In the genomic region with DNA sequence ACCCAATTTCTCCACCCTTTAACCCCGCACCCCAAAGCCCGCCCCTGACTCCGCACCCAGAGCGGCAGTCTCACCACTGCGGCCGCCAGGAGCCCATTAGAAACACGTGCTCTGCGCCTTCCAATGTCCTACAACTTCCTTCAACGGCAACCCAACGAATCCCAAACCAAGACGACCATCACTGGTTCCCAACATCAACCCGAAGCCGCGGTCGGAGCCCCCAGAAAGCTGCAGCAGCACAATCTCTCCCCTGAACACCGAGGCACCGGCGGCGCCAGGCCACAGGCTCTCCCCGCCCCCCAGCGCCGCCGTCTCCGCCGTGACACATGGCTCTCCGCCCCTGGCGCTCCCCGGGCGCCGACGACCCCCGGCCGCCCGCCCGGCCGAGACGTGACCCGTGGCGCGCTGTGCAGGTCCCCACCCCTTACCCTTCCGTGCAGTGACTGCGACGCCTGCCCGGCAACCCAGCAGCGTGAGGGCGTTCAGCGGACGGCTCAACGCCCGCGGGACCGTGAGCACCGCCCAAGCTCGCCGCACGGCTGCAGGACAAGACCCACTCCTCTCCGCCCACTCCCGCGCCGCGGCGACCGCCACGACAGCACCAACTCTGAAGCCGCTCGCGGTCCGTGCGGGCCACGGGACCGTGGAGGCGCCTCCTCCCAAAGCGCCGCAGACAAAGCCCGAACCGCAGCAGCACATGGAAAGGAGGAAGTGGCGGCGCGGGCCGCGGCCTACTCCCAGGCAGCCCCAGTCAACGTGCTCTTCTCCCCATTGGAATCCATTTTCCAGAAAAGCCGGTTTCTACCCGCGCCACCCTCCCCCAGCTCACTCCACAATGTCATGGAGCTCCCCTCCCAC, we compare ENCODE assay signal across 8 cellular contexts. TPM values are rescaled to one million over a fixed set of nuclear protein-coding genes. Genes with fewer than 3 reads are reported as not detected.
DNase-seq lines count a peak whose midpoint lies in the region; ATAC-seq, FAIRE-seq and TF ChIP-seq lines count a peak whose summit lies in the region.

No MANE protein-coding gene starts in this region.

- H3K4me1 ChIP-seq in colonic mucosa (peaks cover 14% of the 10 kb centered on the region), HepG2 (ENCODE audit: insufficient read depth, low read length) (peaks cover 46% of the 10 kb centered on the region)

- TF ChIP-seq CTCF in GM12865 (IDR thresholded peaks at IDR 0.05; ENCODE audit: insufficient read depth, low read depth, low read length, missing control alignments): no peak
- no peak for TF ChIP-seq CTCF in colonic mucosa (IDR thresholded peaks at IDR 0.05)
- TF ChIP-seq CTCF in HepG2 (CRISPR knock-in tag; IDR thresholded peaks at IDR 0.05): no peak

- H3K9me3 Mint-ChIP-seq in activated CD4-positive, alpha-beta T cell treated with anti-CD3 and anti-CD28 coated beads, Interleukin-2, amount 10 ng/mL, durations not matched to agents 7 days and 5 days: peaks cover 2% of the 10 kb centered on the region

- H3K4me3 ChIP-seq in GM12865 (ENCODE audit: low read depth, low read length) (peak overlapping the region; percentile 75), colonic mucosa (peak overlapping the region; percentile 96), HepG2 (replicated peaks in 1 of 3; ENCODE audit: insufficient read depth in 1 of 3, low read depth in 2 of 3, low read length in 3 of 3) (peak overlapping the region; percentile 78 to 96 (median 96))

- TF ChIP-seq EP300 in HepG2 (IDR thresholded peaks at IDR 0.05; ENCODE audit: low read depth in 2 of 2, low read length in 2 of 2): no peak
- TF ChIP-seq EP300 in HepG2 (CRISPR knock-in tag; IDR thresholded peaks at IDR 0.05; ENCODE audit: borderline replicate concordance): no peak

- peak overlapping the region; percentile 99 for H3K27ac Mint-ChIP-seq in activated CD4-positive, alpha-beta T cell treated with anti-CD3 and anti-CD28 coated beads, Interleukin-2, amount 10 ng/mL, durations not matched to agents 7 days and 5 days

- peak overlapping the region; percentile 95 for H3K9ac ChIP-seq in colonic mucosa (ENCODE audit: low read depth in 2 of 2, low read length in 2 of 2)
- peak overlapping the region; percentile 99 for H3K9ac ChIP-seq in HepG2 (ENCODE audit: insufficient read depth, low read depth, low read length)

- TF ChIP-seq RAD21 in HepG2 (CRISPR knock-in tag; IDR thresholded peaks at IDR 0.05): no peak

- H4K20me1 ChIP-seq in HepG2 (ENCODE audit: insufficient read depth, low read length): peaks cover 49% of the 10 kb centered on the region

- DNase-seq in GM12865 (ENCODE audit: low read depth) (peak; percentile 62), NCI-H2029 treated with DMSO at 0.1 percent for 48 hours (lab: John Stamatoyannopoulos, UW) (peak; percentile 53), colonic mucosa (peak; percentile 69), HepG2 (ENCODE audit: low spot score) (peak; percentile 35)
- DNase-seq in activated CD4-positive, alpha-beta T cell treated with anti-CD3 and anti-CD28 coated beads, Interleukin-2, amount 10 ng/mL, durations not matched to agents 7 days and 5 days: peak; percentile 65
- peak; percentile 18 to 30 for DNase-seq in stimulated activated CD4-positive, alpha-beta T cell treated with anti-CD3 and anti-CD28 coated beads, Interleukin-2, amount 100 ng/mL, for 48 hours

- CTCF ChIA-PET in activated CD4-positive, alpha-beta T cell treated with anti-CD3 and anti-CD28 coated beads, Interleukin-2, amount 10 ng/mL, durations not matched to agents 7 days and 5 days (lab: Charles Lee): interaction anchor here (1.5 to 1.6 kb wide), 3 partner anchors 11 to 50 kb away, joined by 3 to 7 read pairs (median 4); no protein-coding TSS in a partner anchor
- CTCF ChIA-PET in HepG2 (lab: Yijun Ruan, JAX; ENCODE audit: low intra/inter-chr PET ratio, low total read pairs): no interaction called here

- peak; percentile 7; the same call in 2 of the 3 replicates for ATAC-seq in HepG2
- no peak for ATAC-seq in GM19395 (IDR thresholded peaks at IDR 0.05; ENCODE audit: unreplicated experiment)
- no peak for ATAC-seq in HG03442 (IDR thresholded peaks at IDR 0.05; ENCODE audit: unreplicated experiment)

- POLR2A ChIA-PET in activated CD4-positive, alpha-beta T cell treated with anti-CD3 and anti-CD28 coated beads, Interleukin-2, amount 10 ng/mL, durations not matched to agents 7 days and 5 days (lab: Charles Lee): interaction anchor here (0.7 to 6.9 kb wide), 4 partner anchors 9 to 49 kb away, joined by 3 to 109 read pairs (median 16); partner anchors contain the start of gene SNX14
- POLR2A ChIA-PET in HepG2 (lab: Yijun Ruan, JAX): interaction anchor here (0.7 to 5.1 kb wide), 14 partner anchors 8 to 238 kb away, joined by 3 to 245 read pairs (median 7); partner anchors contain the start of gene SNX14

- H3K27me3 Mint-ChIP-seq in activated CD4-positive, alpha-beta T cell treated with anti-CD3 and anti-CD28 coated beads, Interleukin-2, amount 10 ng/mL, durations not matched to agents 7 days and 5 days: no peaks in the 10 kb centered on the region

- intact Hi-C loops in colonic mucosa (cut with DNase I): loop anchor here (2.0 to 5.0 kb wide), 2 partner anchors 37 to 45 kb away; no protein-coding TSS in a partner anchor
- intact Hi-C loops in HepG2 (cut with micrococcal nuclease; ENCODE audit: unreplicated experiment): loop anchor here (2.0 kb wide), 1 partner anchor 49 kb away; the partner anchor contains the start of gene SNX14

- H3K36me3 ChIP-seq in colonic mucosa: peaks cover 1% of the 10 kb centered on the region
- H3K36me3 ChIP-seq in HepG2 (replicated peaks in 1 of 2; ENCODE audit: control insufficient read depth in 1 of 2, insufficient read depth in 2 of 2, low read length in 2 of 2): peaks cover 6 to 32% of the 10 kb centered on the region in 2 experiments

- peak overlapping the region; percentile 85 for H3K4me2 ChIP-seq in HepG2 (ENCODE audit: low read depth, low read length)

- H3K9me3 ChIP-seq in colonic mucosa (no peaks in the 10 kb centered on the region), HepG2 (ENCODE audit: low read length) (no peaks in the 10 kb centered on the region)

- in situ Hi-C loops in HepG2 (cut with HindIII; ENCODE audit: extremely low pct_ligation_motif_present, low pct_unique_long_range_greater_than_20kb): loop anchor here (5.0 kb wide), 1 partner anchor 35 kb away; no protein-coding TSS in a partner anchor

- H3K79me2 ChIP-seq in HepG2 (ENCODE audit: insufficient read depth, low read length): peaks cover 56% of the 10 kb centered on the region

- H2AFZ ChIP-seq in HepG2 (ENCODE audit: low read length): no peak overlapping the region

- H3K27ac ChIP-seq in colonic mucosa (peak overlapping the region; percentile 98), HepG2 (ENCODE audit: extremely low read length, insufficient read depth, low read length) (peak overlapping the region; percentile 99)

- FAIRE-seq in HepG2 (lab: Jason Lieb, UNC): no peak

- H3K4me3 Mint-ChIP-seq in activated CD4-positive, alpha-beta T cell treated with anti-CD3 and anti-CD28 coated beads, Interleukin-2, amount 10 ng/mL, durations not matched to agents 7 days and 5 days: peak overlapping the region; percentile 87

- H3K36me3 Mint-ChIP-seq in activated CD4-positive, alpha-beta T cell treated with anti-CD3 and anti-CD28 coated beads, Interleukin-2, amount 10 ng/mL, durations not matched to agents 7 days and 5 days (ENCODE audit: low read depth): peaks cover 47% of the 10 kb centered on the region

- H3K4me1 Mint-ChIP-seq in activated CD4-positive, alpha-beta T cell treated with anti-CD3 and anti-CD28 coated beads, Interleukin-2, amount 10 ng/mL, durations not matched to agents 7 days and 5 days: peaks cover 52% of the 10 kb centered on the region

- 3% methylated on average over 19 of the region's 85 CpGs for WGBS in HepG2 (ENCODE audit: low lambda C conversion rate)

- no TSS peak for BruUV-seq in HepG2 (replicated peaks; lab: Mats Ljungman, UMichigan)

- 0 out of 4 replicates have a peak, but pooled peaks of 1 of the 2 experiments have one; percentile 40 for TF ChIP-seq POLR2A in HepG2 (IDR thresholded peaks at IDR 0.05; ENCODE audit: insufficient read depth in 1 of 2, low read depth in 2 of 2, low read length in 2 of 2)

- H3K27me3 ChIP-seq in colonic mucosa: no peaks in the 10 kb centered on the region
- H3K27me3 ChIP-seq in HepG2 (ENCODE audit: control insufficient read depth in 1 of 2, insufficient read depth in 2 of 2, low read length in 2 of 2): no peaks in the 10 kb centered on the region; a peak in 1 of 5 replicates

RNA-seq across cellular contexts. Expression of gene SYNCRIP, which starts 0.5 kb away (rescaled TPM):
- 100 to 1,000 TPM; 111 to 118 TPM for total RNA-seq in activated CD4-positive, alpha-beta T cell treated with anti-CD3 and anti-CD28 coated beads, Interleukin-2, amount 10 ng/mL, durations not matched to agents 7 days and 5 days
- 10 to 100 TPM; 87.7 to 99.3 TPM for total RNA-seq in colonic mucosa
- 112 and 183 TPM in 2 replicates for total RNA-seq in HepG2 (2016; rRNA removed; fragmentation: Illumina TruSeq; extraction: Trizol)
- total RNA-seq in HepG2 (2016; cell fraction: cytosol; rRNA removed; fragmentation: Illumina TruSeq; extraction: Trizol; ENCODE audit: low read depth): 11.4 and 13.0 TPM in 2 replicates
- 101 and 177 TPM in 2 replicates for total RNA-seq in HepG2 (2016; cell fraction: insoluble cytoplasmic fraction; rRNA removed; fragmentation: Illumina TruSeq; extraction: Trizol)
- 28.5 and 32.6 TPM in 2 replicates for total RNA-seq in HepG2 (2016; cell fraction: membrane; rRNA removed; fragmentation: Illumina TruSeq; extraction: Trizol)
- total RNA-seq in HepG2 (2016; cell fraction: nucleus; rRNA removed; fragmentation: Illumina TruSeq; extraction: Trizol): 112 TPM in 2 replicates
- polyA plus RNA-seq in HepG2 (2011; rRNA removed): 6.8 and 8.1 TPM in 2 replicates
- 3.2 and 5.2 TPM in 2 replicates for polyA plus RNA-seq in HepG2 (2011; cell fraction: cytosol; rRNA removed)
- polyA plus RNA-seq in HepG2 (2011; cell fraction: nucleus; rRNA removed): 6.9 and 7.9 TPM in 2 replicates
- 41.5 and 63.8 TPM in 2 replicates for polyA plus RNA-seq in HepG2 (2012)
- 5.1 and 5.8 TPM in 2 replicates for polyA plus RNA-seq in HepG2 (2016; cell fraction: cytosol; fragmentation: Illumina TruSeq; extraction: Trizol; ENCODE audit: low read depth)
- 185 and 186 TPM in 2 replicates for polyA plus RNA-seq in HepG2 (2016; cell fraction: insoluble cytoplasmic fraction; fragmentation: Illumina TruSeq; extraction: Trizol; ENCODE audit: low read depth)
- polyA plus RNA-seq in HepG2 (2016; cell fraction: membrane; fragmentation: Illumina TruSeq; extraction: Trizol; ENCODE audit: low read depth): 12.7 and 15.0 TPM in 2 replicates
- 74.1 and 83.2 TPM in 2 replicates for polyA plus RNA-seq in HepG2 (2016; cell fraction: nucleus; fragmentation: Illumina TruSeq; extraction: Trizol; ENCODE audit: insufficient read depth, low read depth)
- polyA minus RNA-seq in HepG2 (2011; rRNA and poly(A)+ RNA removed; ENCODE audit: low replicate concordance): 7.5 and 23.4 TPM in 2 replicates
- polyA minus RNA-seq in HepG2 (2011; cell fraction: cytosol; rRNA and poly(A)+ RNA removed): 13.1 and 17.5 TPM in 2 replicates
- polyA minus RNA-seq in HepG2 (2011; cell fraction: nucleus; rRNA and poly(A)+ RNA removed): 70.1 and 89.5 TPM in 2 replicates

RNA-seq across cellular contexts. Expression of gene SNX14, which starts 48.5 kb away (rescaled TPM):
- 10 to 100 TPM; 29.1 to 49.0 TPM for total RNA-seq in activated CD4-positive, alpha-beta T cell treated with anti-CD3 and anti-CD28 coated beads, Interleukin-2, amount 10 ng/mL, durations not matched to agents 7 days and 5 days
- total RNA-seq in colonic mucosa (10 to 100 TPM; 52.5 to 80.6 TPM), HepG2 (2016; rRNA removed; fragmentation: Illumina TruSeq; extraction: Trizol) (61.9 and 112 TPM in 2 replicates)
- total RNA-seq in HepG2 (2016; cell fraction: cytosol; rRNA removed; fragmentation: Illumina TruSeq; extraction: Trizol; ENCODE audit: low read depth): 41.2 and 50.0 TPM in 2 replicates
- total RNA-seq in HepG2 (2016; cell fraction: insoluble cytoplasmic fraction; rRNA removed; fragmentation: Illumina TruSeq; extraction: Trizol): 54.2 and 101 TPM in 2 replicates
- total RNA-seq in HepG2 (2016; cell fraction: membrane; rRNA removed; fragmentation: Illumina TruSeq; extraction: Trizol): 32.9 and 40.9 TPM in 2 replicates
- 146 and 153 TPM in 2 replicates for total RNA-seq in HepG2 (2016; cell fraction: nucleus; rRNA removed; fragmentation: Illumina TruSeq; extraction: Trizol)
- polyA plus RNA-seq in HepG2 (2011; rRNA removed): 70.1 and 83.5 TPM in 2 replicates
- 33.1 and 52.9 TPM in 2 replicates for polyA plus RNA-seq in HepG2 (2011; cell fraction: cytosol; rRNA removed)
- 54.3 and 59.6 TPM in 2 replicates for polyA plus RNA-seq in HepG2 (2011; cell fraction: nucleus; rRNA removed)
- 72.4 and 94.2 TPM in 2 replicates for polyA plus RNA-seq in HepG2 (2012)
- 6.0 and 7.3 TPM in 2 replicates for polyA plus RNA-seq in HepG2 (2016; cell fraction: cytosol; fragmentation: Illumina TruSeq; extraction: Trizol; ENCODE audit: low read depth)
- 42.2 and 43.7 TPM in 2 replicates for polyA plus RNA-seq in HepG2 (2016; cell fraction: insoluble cytoplasmic fraction; fragmentation: Illumina TruSeq; extraction: Trizol; ENCODE audit: low read depth)
- 12.2 and 13.6 TPM in 2 replicates for polyA plus RNA-seq in HepG2 (2016; cell fraction: membrane; fragmentation: Illumina TruSeq; extraction: Trizol; ENCODE audit: low read depth)
- 146 and 157 TPM in 2 replicates for polyA plus RNA-seq in HepG2 (2016; cell fraction: nucleus; fragmentation: Illumina TruSeq; extraction: Trizol; ENCODE audit: insufficient read depth, low read depth)
- polyA minus RNA-seq in HepG2 (2011; rRNA and poly(A)+ RNA removed; ENCODE audit: low replicate concordance): 25.1 and 77.1 TPM in 2 replicates
- polyA minus RNA-seq in HepG2 (2011; cell fraction: cytosol; rRNA and poly(A)+ RNA removed): 52.8 and 53.6 TPM in 2 replicates
- 161 and 172 TPM in 2 replicates for polyA minus RNA-seq in HepG2 (2011; cell fraction: nucleus; rRNA and poly(A)+ RNA removed)
